23 cellular contexts compared by ENCODE assay signal in the genomic region with DNA sequence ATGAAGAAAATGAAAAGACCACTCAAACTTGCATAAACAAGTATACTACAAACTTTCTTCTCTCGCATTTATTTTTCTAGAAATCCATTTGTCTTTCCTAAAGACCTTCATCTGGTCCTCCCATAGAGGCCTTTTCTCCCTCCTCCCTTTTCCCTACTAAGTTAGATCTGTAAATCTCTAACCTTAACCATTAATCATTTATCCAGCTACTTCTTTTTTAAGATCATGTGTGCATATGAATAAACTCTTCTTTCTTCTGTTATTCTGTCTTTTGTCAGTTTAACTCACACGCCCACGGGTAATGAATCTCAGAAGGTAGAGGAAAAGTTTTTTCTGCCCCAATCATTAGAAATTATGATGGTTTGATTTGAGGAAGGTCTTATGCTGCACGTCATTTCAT.
"Had no signal": no experiment of that assay in that cellular context is flagged by ENCODE, and none has a peak within 500 bp of the region (broad histone marks: within the 10 kb centered on the region; RNA-seq: fewer than 3 reads in every experiment).

No MANE protein-coding gene starts in this region.

- ATAC-seq: esophagus mucosa; gastrocnemius medialis; heart right ventricle; left ventricle myocardium superior; lower lobe of right lung; natural killer cell treated with Interleukin-12 subunit alpha and Interleukin-12 subunit beta and Interleukin-15 and Interleukin-18, amount 100 ng/mL, for 72 hours; pancreas; stimulated activated naive B cell treated with anti-CD40 and anti-IgM and Interleukin-4, amounts not matched to agents 10 μg/mL and 1 μg/mL and 100 μg/mL, for 72 hours had no signal

- H3K36me3 Mint-ChIP-seq: natural killer cell treated with Interleukin-12 subunit alpha and Interleukin-12 subunit beta and Interleukin-15 and Interleukin-18, amount 100 ng/mL, for 72 hours; stimulated activated naive B cell treated with anti-CD40 and anti-IgM and Interleukin-4, amounts not matched to agents 10 μg/mL and 1 μg/mL and 100 μg/mL, for 72 hours had no signal

- FAIRE-seq: colon, islet of Langerhans, pancreas, small intestine, urothelium cell line had no signal

- H3K9me3 Mint-ChIP-seq: natural killer cell treated with Interleukin-12 subunit alpha and Interleukin-12 subunit beta and Interleukin-15 and Interleukin-18, amount 100 ng/mL, for 72 hours; neural crest cell; stimulated activated naive B cell treated with anti-CD40 and anti-IgM and Interleukin-4, amounts not matched to agents 10 μg/mL and 1 μg/mL and 100 μg/mL, for 72 hours; stimulated activated naive CD8-positive, alpha-beta T cell treated with anti-CD3 and anti-CD28 coated beads, Interleukin-15, Interleukin-2, amounts not matched to agents 100 ng/mL and 50 ng/mL, for 24 hours had no signal

- DNase-seq: dorsolateral prefrontal cortex; effector CD4-positive, alpha-beta T cell; foreskin fibroblast; gastrocnemius medialis; glutamatergic neuron; heart right ventricle; hippocampal formation; left ventricle myocardium superior; lower lobe of right lung; pancreas; right lobe of liver; small intestine; stimulated activated CD4-positive, alpha-beta T cell treated with anti-CD3 and anti-CD28 coated beads, Interleukin-15, amount 100 ng/mL, for 24 hours; stimulated activated CD4-positive, alpha-beta T cell treated with anti-CD3 and anti-CD28 coated beads, Interleukin-2, amount 100 ng/mL, for 48 hours; stimulated activated naive B cell treated with anti-CD40 and anti-IgM and Interleukin-4, amounts not matched to agents 10 μg/mL and 1 μg/mL and 100 μg/mL, for 72 hours; upper lobe of left lung had no signal

- H3K27ac Mint-ChIP-seq: natural killer cell treated with Interleukin-12 subunit alpha and Interleukin-12 subunit beta and Interleukin-15 and Interleukin-18, amount 100 ng/mL, for 72 hours; stimulated activated naive B cell treated with anti-CD40 and anti-IgM and Interleukin-4, amounts not matched to agents 10 μg/mL and 1 μg/mL and 100 μg/mL, for 72 hours; stimulated activated naive CD8-positive, alpha-beta T cell treated with anti-CD3 and anti-CD28 coated beads, Interleukin-15, Interleukin-2, amounts not matched to agents 100 ng/mL and 50 ng/mL, for 24 hours had no signal
